In genomic region chr6:152112503-152113261, GRCh38 we compare ENCODE assay signal across 12 cellular contexts.
DNase-seq lines count a peak whose midpoint lies in the region; ATAC-seq lines count a peak whose summit lies in the region.
"Had no signal": no experiment of that assay in that cellular context is flagged by ENCODE, and none has a peak within 500 bp of the region (broad histone marks: within the 10 kb centered on the region; RNA-seq: fewer than 3 reads in every experiment).

No MANE protein-coding gene starts in this region.

- H3K4me3 Mint-ChIP-seq in activated CD4-positive, alpha-beta T cell treated with anti-CD3 and anti-CD28 coated beads, Interleukin-2, amount 10 ng/mL, durations not matched to agents 7 days and 5 days: no peak overlapping the region
- H3K4me3 Mint-ChIP-seq: activated T-cell treated with anti-CD3 and anti-CD28 coated beads, Interleukin-2, amount 50 U/mL, for 24 hours had no signal

- peak; percentile 52 for DNase-seq in Ammon's horn (ENCODE audit: low spot score)
- DNase-seq in Right ventricle myocardium superior: peak; percentile 88
- peak; percentile 40 for DNase-seq in pons (ENCODE audit: low spot score)
- no peak for DNase-seq in HuH-7 (ENCODE audit: low spot score)
- no peak for DNase-seq in activated CD4-positive, alpha-beta T cell treated with anti-CD3 and anti-CD28 coated beads, Interleukin-2, amount 10 ng/mL, durations not matched to agents 7 days and 5 days
- no peak for DNase-seq in COR-L47 (lab: John Stamatoyannopoulos, UW)
- no peak for DNase-seq in NCI-H446 treated with DMSO at 0.1 percent for 48 hours (lab: John Stamatoyannopoulos, UW)
- DNase-seq: activated T-cell treated with anti-CD3 and anti-CD28 coated beads, Interleukin-2, amount 50 U/mL, for 24 hours; midbrain; MM.1S; retina had no signal

- H3K9me3 Mint-ChIP-seq in activated CD4-positive, alpha-beta T cell treated with anti-CD3 and anti-CD28 coated beads, Interleukin-2, amount 10 ng/mL, durations not matched to agents 7 days and 5 days: no peaks in the 10 kb centered on the region
- H3K9me3 Mint-ChIP-seq: activated T-cell treated with anti-CD3 and anti-CD28 coated beads, Interleukin-2, amount 50 U/mL, for 24 hours had no signal

- peaks cover 10% of the 10 kb centered on the region for H3K4me1 Mint-ChIP-seq in activated CD4-positive, alpha-beta T cell treated with anti-CD3 and anti-CD28 coated beads, Interleukin-2, amount 10 ng/mL, durations not matched to agents 7 days and 5 days

- ATAC-seq in HG03442 (IDR thresholded peaks at IDR 0.05; ENCODE audit: unreplicated experiment): peak; percentile 64
- peak; percentile 36 for ATAC-seq in Right ventricle myocardium superior (ENCODE audit: poor library complexity)

- H3K27ac Mint-ChIP-seq in activated CD4-positive, alpha-beta T cell treated with anti-CD3 and anti-CD28 coated beads, Interleukin-2, amount 10 ng/mL, durations not matched to agents 7 days and 5 days: no peak overlapping the region
- H3K27ac Mint-ChIP-seq: activated T-cell treated with anti-CD3 and anti-CD28 coated beads, Interleukin-2, amount 50 U/mL, for 24 hours had no signal

- no peaks in the 10 kb centered on the region for H3K36me3 Mint-ChIP-seq in activated CD4-positive, alpha-beta T cell treated with anti-CD3 and anti-CD28 coated beads, Interleukin-2, amount 10 ng/mL, durations not matched to agents 7 days and 5 days (ENCODE audit: low read depth)

- CTCF ChIA-PET in activated CD4-positive, alpha-beta T cell treated with anti-CD3 and anti-CD28 coated beads, Interleukin-2, amount 10 ng/mL, durations not matched to agents 7 days and 5 days (lab: Charles Lee): no interaction called here

- H3K27me3 Mint-ChIP-seq in activated CD4-positive, alpha-beta T cell treated with anti-CD3 and anti-CD28 coated beads, Interleukin-2, amount 10 ng/mL, durations not matched to agents 7 days and 5 days: peaks cover 4% of the 10 kb centered on the region

- POLR2A ChIA-PET in activated CD4-positive, alpha-beta T cell treated with anti-CD3 and anti-CD28 coated beads, Interleukin-2, amount 10 ng/mL, durations not matched to agents 7 days and 5 days (lab: Charles Lee): no interaction called here

- intact Hi-C loops in Right ventricle myocardium superior (cut with DNase I): loop anchor here (10.0 kb wide), 1 partner anchor 438 kb away; no protein-coding TSS in a partner anchor

Comparison
In these comparisons a context has a peak if more than half of its experiments do, and no peak if none do; other contexts are left out.
1. DNase-seq: peak in Ammon's horn (single experiment), Right ventricle myocardium superior (single experiment) and pons (single experiment); none in HuH-7 (single experiment), activated CD4-positive, alpha-beta T cell treated with anti-CD3 and anti-CD28 coated beads, Interleukin-2, amount 10 ng/mL, durations not matched to agents 7 days and 5 days (single experiment), COR-L47 (single experiment) and NCI-H446 treated with DMSO at 0.1 percent for 48 hours (single experiment).